3 cellular contexts compared by ENCODE assay signal in genomic region chr13:93041566-93041965, GRCh38.
DNase-seq lines count a peak whose midpoint lies in the region; TF ChIP-seq lines count a peak whose summit lies in the region.
"Not testable (repeated sequence)": the region's sequence is repeated elsewhere in the genome, so short reads cannot be mapped to it uniquely, and the experiment has no call there.

No MANE protein-coding gene starts in this region.

- H3K36me3 ChIP-seq in SJCRH30; WERI-Rb-1; endodermal cell (ENCODE audit: control insufficient read depth, insufficient read depth, low read length): not testable (repeated sequence)

- not testable (repeated sequence) for H3K27me3 ChIP-seq in SJCRH30; WERI-Rb-1 (ENCODE audit: insufficient read depth, low read depth, severe bottlenecking); endodermal cell (ENCODE audit: control insufficient read depth, insufficient read depth, low read length, poor library complexity, severe bottlenecking)

- H3K4me1 Mint-ChIP-seq in endodermal cell: peaks cover 21% of the 10 kb centered on the region

- H3K36me3 Mint-ChIP-seq in endodermal cell (ENCODE audit: low read depth): not testable (repeated sequence)

- peaks cover 26% of the 10 kb centered on the region for H3K9me3 Mint-ChIP-seq in endodermal cell

- H3K27ac Mint-ChIP-seq in endodermal cell: peak overlapping the region; percentile 58

- H3K27me3 Mint-ChIP-seq in endodermal cell (ENCODE audit: insufficient read depth): not testable (repeated sequence)

- DNase-seq in SJCRH30 (peak; percentile 63 to 81), WERI-Rb-1 (peak; percentile 35)
- not testable (repeated sequence) for DNase-seq in endodermal cell

- H3K9me3 ChIP-seq in SJCRH30 (replicated peaks): not testable (repeated sequence)
- H3K9me3 ChIP-seq in WERI-Rb-1 (ENCODE audit: severe bottlenecking) (peaks cover 16% of the 10 kb centered on the region), endodermal cell (ENCODE audit: control insufficient read depth, low read length) (peaks cover 32% of the 10 kb centered on the region)

- H3K27ac ChIP-seq in SJCRH30: peak overlapping the region; percentile 59
- H3K27ac ChIP-seq in WERI-Rb-1; endodermal cell (ENCODE audit: low read depth, low read length): not testable (repeated sequence)

- not testable (repeated sequence) for H3K4me3 ChIP-seq in SJCRH30; WERI-Rb-1 (ENCODE audit: low read depth, low read length); endodermal cell (ENCODE audit: low read length)

- not testable (repeated sequence) for TF ChIP-seq CTCF in WERI-Rb-1 (IDR thresholded peaks at IDR 0.05; ENCODE audit: low read depth, low read length); endodermal cell (conservative IDR thresholded peaks at IDR 0.05)

- H3K9ac ChIP-seq in endodermal cell (ENCODE audit: extremely low read depth, low read length, poor library complexity, severe bottlenecking): not testable (repeated sequence)

- H3K4me3 Mint-ChIP-seq in endodermal cell: peak overlapping the region; percentile 5

- H3K4me1 ChIP-seq in SJCRH30: peaks cover 14% of the 10 kb centered on the region
- H3K4me1 ChIP-seq in endodermal cell (ENCODE audit: control insufficient read depth, insufficient read depth, low read length): not testable (repeated sequence)

- WGBS in endodermal cell (ENCODE audit: insufficient coverage in 1 of 2, insufficient read length in 1 of 2), 2 experiments: 97 to 100% methylated on average over 3 to 4 of the region's 4 CpGs
